ENCODE assay signal across 1 cellular context in genomic region chr3:11653298-11654055, GRCh38.
A peak's percentile ranks its signal among the peaks of the same experiment; 100 is the strongest.
TF ChIP-seq lines count a peak whose summit lies in the region.

No MANE protein-coding gene starts in this region.

TF ChIP-seq in HepG2, 621 proteins besides CTCF, POLR2A, EP300 and RAD21 (continued from another document):
- no peak for TF ChIP-seq FOXA1 (IDR thresholded peaks at IDR 0.05)
- peak; percentile 84 for TF ChIP-seq FOXA1 (CRISPR knock-in tag; IDR thresholded peaks at IDR 0.05)
- TF ChIP-seq NRL (CRISPR knock-in tag; IDR thresholded peaks at IDR 0.05; ENCODE audit: borderline replicate concordance) = no peak
- peak; percentile 82 for TF ChIP-seq CEBPG (CRISPR knock-in tag; IDR thresholded peaks at IDR 0.05)
- TF ChIP-seq XBP1 (CRISPR knock-in tag; IDR thresholded peaks at IDR 0.05) = no peak
- TF ChIP-seq ZNF260 (CRISPR knock-in tag; IDR thresholded peaks at IDR 0.05; ENCODE audit: borderline replicate concordance, low read depth) = peak; percentile 87; the same call in 1 of the 2 replicates
- no peak for TF ChIP-seq ZBTB46 (CRISPR knock-in tag; IDR thresholded peaks at IDR 0.05; ENCODE audit: borderline replicate concordance)
- TF ChIP-seq THYN1 (CRISPR knock-in tag; IDR thresholded peaks at IDR 0.05; ENCODE audit: borderline replicate concordance, low read depth) = no peak
- peak; percentile 36; the same call in 1 of the 2 replicates for TF ChIP-seq BCL6 (CRISPR knock-in tag; IDR thresholded peaks at IDR 0.05)
- TF ChIP-seq TEAD3 (CRISPR knock-in tag; optimal IDR thresholded peaks at IDR 0.05; ENCODE audit: borderline replicate concordance) = peak; percentile 47
- TF ChIP-seq ZNF577 (CRISPR knock-in tag; IDR thresholded peaks at IDR 0.05; ENCODE audit: borderline replicate concordance, low read depth) = no peak
- TF ChIP-seq SMC3 (IDR thresholded peaks at IDR 0.05; ENCODE audit: low read length) = 0 out of 2 replicates have a peak, but pooled peaks have one; percentile 6
- peak; percentile 85 for TF ChIP-seq FOXA3 (CRISPR knock-in tag; IDR thresholded peaks at IDR 0.05)
- peak; percentile 37 for TF ChIP-seq HNRNPLL (IDR thresholded peaks at IDR 0.05; ENCODE audit: low read depth, low read length, poor library complexity, severe bottlenecking)
- no peak for TF ChIP-seq ZNF547 (CRISPR knock-in tag; IDR thresholded peaks at IDR 0.05)
- TF ChIP-seq ZNF12 (CRISPR knock-in tag; IDR thresholded peaks at IDR 0.05) = 0 out of 2 replicates have a peak, but pooled peaks have one; percentile 26
